Comparison of ENCODE assay signal across 19 cellular contexts in the genomic region with DNA sequence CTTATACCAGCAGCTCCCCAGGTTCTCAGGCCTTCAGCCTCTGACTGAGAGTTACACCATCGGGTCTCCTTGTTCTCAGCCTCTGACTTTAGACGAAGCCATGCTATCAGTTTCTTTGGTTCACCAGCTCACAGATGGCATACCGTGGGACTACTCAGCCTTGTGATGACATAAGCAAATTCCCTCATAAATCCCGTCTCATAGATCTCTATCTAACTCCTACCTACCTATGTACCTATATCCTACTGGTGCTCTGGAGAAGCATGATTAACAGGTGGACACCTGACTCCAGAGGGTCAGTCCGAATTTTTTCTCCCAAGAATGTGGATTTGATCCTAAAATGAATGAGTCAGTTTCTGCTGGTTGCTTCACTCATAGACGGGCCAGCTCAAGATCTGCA. TPM values are rescaled to one million over a fixed set of nuclear protein-coding genes. Genes with fewer than 3 reads are reported as not detected.
A peak's percentile ranks its signal among the peaks of the same experiment; 100 is the strongest.
DNase-seq lines count a peak whose midpoint lies in the region; ATAC-seq and TF ChIP-seq lines count a peak whose summit lies in the region.
"Had no signal": no experiment of that assay in that cellular context is flagged by ENCODE, and none has a peak within 500 bp of the region (broad histone marks: within the 10 kb centered on the region; RNA-seq: fewer than 3 reads in every experiment).

No MANE protein-coding gene starts in this region.

- peak overlapping the region; percentile 52 for H2AFZ ChIP-seq in parathyroid adenoma
- H2AFZ ChIP-seq in MM.1S (ENCODE audit: low read length) = no peak overlapping the region
- H2AFZ ChIP-seq: GM23338 had no signal

- H3K27me3 ChIP-seq in kidney epithelial cell (ENCODE audit: control insufficient read depth, insufficient read depth, low read length) (no peaks in the 10 kb centered on the region), parathyroid adenoma (ENCODE audit: control insufficient read depth, insufficient read depth, low read length) (no peaks in the 10 kb centered on the region), MM.1S (replicated peaks; ENCODE audit: insufficient read depth, low read length) (no peaks in the 10 kb centered on the region)
- H3K27me3 ChIP-seq: BLaER1 had no signal

- H3K9me3 ChIP-seq in parathyroid adenoma (ENCODE audit: control insufficient read depth, low read length) (no peaks in the 10 kb centered on the region), MM.1S (replicated peaks; ENCODE audit: insufficient read depth, low read length) (no peaks in the 10 kb centered on the region)
- H3K9me3 ChIP-seq: BLaER1 had no signal

- ATAC-seq in activated CD8-positive, alpha-beta memory T cell treated with anti-CD3 and anti-CD28 coated beads, Interleukin-2, amount 10 ng/mL, durations not matched to agents 7 days and 5 days = no peak
- ATAC-seq in natural killer cell treated with Interleukin-12 subunit alpha and Interleukin-12 subunit beta and Interleukin-15 and Interleukin-18, amount 100 ng/mL, for 72 hours = no peak
- ATAC-seq: GM12878, GM23338 had no signal

- no peaks in the 10 kb centered on the region for H3K9me2 ChIP-seq in MM.1S (replicated peaks; ENCODE audit: insufficient read depth, low read length)

- H3K4me1 ChIP-seq in parathyroid adenoma (peaks cover 6% of the 10 kb centered on the region), MM.1S (ENCODE audit: low read length) (no peaks in the 10 kb centered on the region)
- H3K4me1 ChIP-seq: BLaER1 had no signal

- CTCF ChIA-PET in activated CD8-positive, alpha-beta memory T cell treated with anti-CD3 and anti-CD28 coated beads, Interleukin-2, amount 10 ng/mL, durations not matched to agents 7 days and 5 days (lab: Charles Lee) = interaction anchor here (0.9 kb wide), 1 partner anchor 21 kb away, joined by 3 read pairs; no protein-coding TSS in a partner anchor

- no peak overlapping the region for H3K27ac ChIP-seq in parathyroid adenoma
- no peak overlapping the region for H3K27ac ChIP-seq in MM.1S (ENCODE audit: low read length)
- H3K27ac ChIP-seq: 22Rv1, BLaER1, HL-60 had no signal

- no peaks in the 10 kb centered on the region for H4K20me1 ChIP-seq in MM.1S (ENCODE audit: insufficient read depth, low read length)
- H4K20me1 ChIP-seq: BLaER1 had no signal

- no peak overlapping the region for H3K27ac Mint-ChIP-seq in activated CD8-positive, alpha-beta memory T cell treated with anti-CD3 and anti-CD28 coated beads, Interleukin-2, amount 10 ng/mL, durations not matched to agents 7 days and 5 days
- H3K27ac Mint-ChIP-seq in natural killer cell treated with Interleukin-12 subunit alpha and Interleukin-12 subunit beta and Interleukin-15 and Interleukin-18, amount 100 ng/mL, for 72 hours = no peak overlapping the region
- H3K27ac Mint-ChIP-seq: CD14-positive monocyte; CD4-positive, alpha-beta memory T cell; GM23338 had no signal

- no peak for TF ChIP-seq CTCF in kidney epithelial cell (IDR thresholded peaks at IDR 0.05; ENCODE audit: insufficient read depth, low read length, poor library complexity, severe bottlenecking)
- no peak for TF ChIP-seq CTCF in parathyroid adenoma (IDR thresholded peaks at IDR 0.05)
- TF ChIP-seq CTCF in MM.1S (IDR thresholded peaks at IDR 0.05; ENCODE audit: low read length) = no peak

- H3K79me2 ChIP-seq in parathyroid adenoma (no peaks in the 10 kb centered on the region), MM.1S (ENCODE audit: low read length) (no peaks in the 10 kb centered on the region)

- H3K36me3 ChIP-seq in kidney epithelial cell (ENCODE audit: control insufficient read depth, insufficient read depth, low read length) (no peaks in the 10 kb centered on the region), parathyroid adenoma (ENCODE audit: control insufficient read depth, insufficient read depth, low read length) (no peaks in the 10 kb centered on the region), MM.1S (replicated peaks; ENCODE audit: insufficient read depth, low read length) (no peaks in the 10 kb centered on the region)
- H3K36me3 ChIP-seq: BLaER1 had no signal

- H3K4me3 ChIP-seq in kidney epithelial cell (ENCODE audit: low read depth, low read length) = no peak overlapping the region
- H3K4me3 ChIP-seq in parathyroid adenoma (ENCODE audit: low read depth, low read length) = no peak overlapping the region
- no peak overlapping the region for H3K4me3 ChIP-seq in MM.1S (ENCODE audit: low read length)
- H3K4me3 ChIP-seq: BLaER1, GM12878, GM23338 had no signal

- no peaks in the 10 kb centered on the region for H3K9me3 Mint-ChIP-seq in activated CD8-positive, alpha-beta memory T cell treated with anti-CD3 and anti-CD28 coated beads, Interleukin-2, amount 10 ng/mL, durations not matched to agents 7 days and 5 days (ENCODE audit: low read depth)
- no peaks in the 10 kb centered on the region for H3K9me3 Mint-ChIP-seq in natural killer cell treated with Interleukin-12 subunit alpha and Interleukin-12 subunit beta and Interleukin-15 and Interleukin-18, amount 100 ng/mL, for 72 hours
- H3K9me3 Mint-ChIP-seq: CD14-positive monocyte; CD4-positive, alpha-beta memory T cell; GM23338 had no signal

- H3K9ac ChIP-seq in parathyroid adenoma (no peak overlapping the region), MM.1S (ENCODE audit: low read length) (no peak overlapping the region)
- H3K9ac ChIP-seq: BLaER1 had no signal

- H3K4me2 ChIP-seq in parathyroid adenoma (ENCODE audit: low read length) = peak overlapping the region; percentile 14
- H3K4me2 ChIP-seq in MM.1S (ENCODE audit: low read depth, low read length) = no peak overlapping the region
- H3K4me2 ChIP-seq: BLaER1, GM23338 had no signal

- no peaks in the 10 kb centered on the region for H3F3A ChIP-seq in MM.1S (ENCODE audit: insufficient read depth, low read length)

- no peaks in the 10 kb centered on the region for H3K4me1 Mint-ChIP-seq in activated CD8-positive, alpha-beta memory T cell treated with anti-CD3 and anti-CD28 coated beads, Interleukin-2, amount 10 ng/mL, durations not matched to agents 7 days and 5 days
- H3K4me1 Mint-ChIP-seq in natural killer cell treated with Interleukin-12 subunit alpha and Interleukin-12 subunit beta and Interleukin-15 and Interleukin-18, amount 100 ng/mL, for 72 hours (ENCODE audit: low read depth in 2 of 2) = no peaks in the 10 kb centered on the region
- H3K4me1 Mint-ChIP-seq: CD4-positive, alpha-beta memory T cell; GM23338 had no signal

- DNase-seq in activated CD8-positive, alpha-beta memory T cell treated with anti-CD3 and anti-CD28 coated beads, Interleukin-2, amount 10 ng/mL, durations not matched to agents 7 days and 5 days = peak; percentile 11
- DNase-seq in activated CD8-positive, alpha-beta memory T cell treated with anti-CD3 and anti-CD28 coated beads for 24 hours = no peak
- DNase-seq in NCI-H526 treated with DMSO at 0.1 percent for 48 hours (lab: John Stamatoyannopoulos, UW) = peak; percentile 87
- DNase-seq in kidney epithelial cell (ENCODE audit: low read depth) = peak; percentile 42
- no peak for DNase-seq in stimulated activated CD4-positive, alpha-beta T cell treated with anti-CD3 and anti-CD28 coated beads, Interleukin-4, amount 100 ng/mL, for 24 hours
- DNase-seq in MM.1S = no peak
- no peak for DNase-seq in natural killer cell treated with Interleukin-12 subunit alpha and Interleukin-12 subunit beta and Interleukin-15 and Interleukin-18, amount 100 ng/mL, for 72 hours (ENCODE audit: low spot score)
- DNase-seq: Calu3; CD4-positive, alpha-beta memory T cell; DMS79 treated with DMSO at 0.1 percent for 48 hours; HCEC 1CT; IMR-90 had no signal

- no peak overlapping the region for H3K4me3 Mint-ChIP-seq in activated CD8-positive, alpha-beta memory T cell treated with anti-CD3 and anti-CD28 coated beads, Interleukin-2, amount 10 ng/mL, durations not matched to agents 7 days and 5 days
- no peak overlapping the region for H3K4me3 Mint-ChIP-seq in natural killer cell treated with Interleukin-12 subunit alpha and Interleukin-12 subunit beta and Interleukin-15 and Interleukin-18, amount 100 ng/mL, for 72 hours
- H3K4me3 Mint-ChIP-seq: CD14-positive monocyte; CD4-positive, alpha-beta memory T cell; GM23338 had no signal

- no peaks in the 10 kb centered on the region for H3K36me3 Mint-ChIP-seq in activated CD8-positive, alpha-beta memory T cell treated with anti-CD3 and anti-CD28 coated beads, Interleukin-2, amount 10 ng/mL, durations not matched to agents 7 days and 5 days
- no peaks in the 10 kb centered on the region for H3K36me3 Mint-ChIP-seq in natural killer cell treated with Interleukin-12 subunit alpha and Interleukin-12 subunit beta and Interleukin-15 and Interleukin-18, amount 100 ng/mL, for 72 hours
- H3K36me3 Mint-ChIP-seq: CD14-positive monocyte; CD4-positive, alpha-beta memory T cell had no signal

- H3K27me3 Mint-ChIP-seq in activated CD8-positive, alpha-beta memory T cell treated with anti-CD3 and anti-CD28 coated beads, Interleukin-2, amount 10 ng/mL, durations not matched to agents 7 days and 5 days = no peaks in the 10 kb centered on the region
- H3K27me3 Mint-ChIP-seq in natural killer cell treated with Interleukin-12 subunit alpha and Interleukin-12 subunit beta and Interleukin-15 and Interleukin-18, amount 100 ng/mL, for 72 hours = no peaks in the 10 kb centered on the region
- H3K27me3 Mint-ChIP-seq: CD4-positive, alpha-beta memory T cell had no signal

RNA-seq across cellular contexts. Expression of gene CDV3, which starts 59.1 kb away (rescaled TPM):
- 100 to 1,000 TPM; 193 to 263 TPM for total RNA-seq in activated CD8-positive, alpha-beta memory T cell treated with anti-CD3 and anti-CD28 coated beads, Interleukin-2, amount 10 ng/mL, durations not matched to agents 7 days and 5 days
- total RNA-seq in kidney epithelial cell = 207 and 244 TPM in 2 replicates
- 100 to 1,000 TPM; 202 to 204 TPM for total RNA-seq in natural killer cell treated with Interleukin-12 subunit alpha and Interleukin-12 subunit beta and Interleukin-15 and Interleukin-18, amount 100 ng/mL, for 72 hours

Comparison
In these comparisons a context has a peak if more than half of its experiments do, and no peak if none do; other contexts are left out.
1. DNase-seq: peak in activated CD8-positive, alpha-beta memory T cell treated with anti-CD3 and anti-CD28 coated beads, Interleukin-2, amount 10 ng/mL, durations not matched to agents 7 days and 5 days (single experiment), NCI-H526 treated with DMSO at 0.1 percent for 48 hours (single experiment) and kidney epithelial cell (single experiment); none in activated CD8-positive, alpha-beta memory T cell treated with anti-CD3 and anti-CD28 coated beads for 24 hours (single experiment), stimulated activated CD4-positive, alpha-beta T cell treated with anti-CD3 and anti-CD28 coated beads, Interleukin-4, amount 100 ng/mL, for 24 hours (single experiment), MM.1S (single experiment) and natural killer cell treated with Interleukin-12 subunit alpha and Interleukin-12 subunit beta and Interleukin-15 and Interleukin-18, amount 100 ng/mL, for 72 hours (single experiment).